ENCODE assay signal across 1 cellular context in genomic region chr7:116873619-116874018, GRCh38.
TF ChIP-seq lines count a peak whose summit lies in the region.

No MANE protein-coding gene starts in this region.

TF ChIP-seq in SK-N-SH, 30 proteins besides CTCF, POLR2A, EP300 and RAD21:
- TF ChIP-seq MEF2A (IDR thresholded peaks at IDR 0.05; ENCODE audit: borderline replicate concordance, low read depth) (no peak), TAF1 (IDR thresholded peaks at IDR 0.05; ENCODE audit: borderline replicate concordance, low read depth, low read length) (no peak), REST (IDR thresholded peaks at IDR 0.05; ENCODE audit: low read depth, low read length) (no peak)
